4 cellular contexts compared by ENCODE assay signal in genomic region chr16:28600965-28601364, GRCh38. TPM values are rescaled to one million over a fixed set of nuclear protein-coding genes. Genes with fewer than 3 reads are reported as not detected.
"Had no signal": no experiment of that assay in that cellular context is flagged by ENCODE, and none has a peak within 500 bp of the region (broad histone marks: within the 10 kb centered on the region; RNA-seq: fewer than 3 reads in every experiment).

No MANE protein-coding gene starts in this region.

RNA-seq across cellular contexts. Expression of gene SULT1A2, which starts 4.1 kb away (rescaled TPM):
- total RNA-seq: GM23248, IMR-90 had no signal

RNA-seq across cellular contexts. Expression of gene SULT1A1, which starts 8.9 kb away (rescaled TPM):
- total RNA-seq: GM23248 had no signal

RNA-seq across cellular contexts. Expression of gene NPIPB8, which starts 36.9 kb away (rescaled TPM):
- total RNA-seq: GM23248, H1, H9, IMR-90 had no signal
